11 cellular contexts compared by ENCODE assay signal in genomic region chr5:1568201-1568979, GRCh38. TPM values are rescaled to one million over a fixed set of nuclear protein-coding genes. Genes with fewer than 3 reads are reported as not detected.
DNase-seq lines count a peak whose midpoint lies in the region; TF ChIP-seq lines count a peak whose summit lies in the region.
"Had no signal": no experiment of that assay in that cellular context is flagged by ENCODE, and none has a peak within 500 bp of the region (broad histone marks: within the 10 kb centered on the region; RNA-seq: fewer than 3 reads in every experiment).

No MANE protein-coding gene starts in this region.

- H4K8ac ChIP-seq in mesenchymal stem cell (ENCODE audit: low read length) = peak overlapping the region; percentile 22

- H2AFZ ChIP-seq in mesenchymal stem cell (ENCODE audit: low read depth, low read length) = no peak overlapping the region

- H2BK120ac ChIP-seq in mesenchymal stem cell (ENCODE audit: low read depth, low read length) = no peak overlapping the region

- H2BK12ac ChIP-seq in mesenchymal stem cell (ENCODE audit: low read length in 2 of 2) = peak overlapping the region in 1 of 2 experiments; percentile 90

- CTCF ChIA-PET in MCF 10A (lab: Yijun Ruan, JAX) = interaction anchor here (0.5 to 0.6 kb wide), 2 partner anchors 11 to 534 kb away, joined by 3 read pairs; no protein-coding TSS in a partner anchor
- CTCF ChIA-PET in activated CD4-positive, alpha-beta memory T cell treated with anti-CD3 and anti-CD28 coated beads, Interleukin-2, amount 10 ng/mL, durations not matched to agents 7 days and 5 days (lab: Charles Lee) = no interaction called here

- POLR2A ChIA-PET in MCF 10A (lab: Yijun Ruan, JAX) = interaction anchor here (0.6 to 1.0 kb wide), 3 partner anchors 12 to 16 kb away, joined by 3 to 4 read pairs (median 3); no protein-coding TSS in a partner anchor
- POLR2A ChIA-PET in activated CD4-positive, alpha-beta memory T cell treated with anti-CD3 and anti-CD28 coated beads, Interleukin-2, amount 10 ng/mL, durations not matched to agents 7 days and 5 days (lab: Charles Lee) = no interaction called here

- H3K27me3 ChIP-seq in breast epithelium = peaks cover 0 to 1% of the 10 kb centered on the region in 2 donors
- H3K27me3 ChIP-seq in mesenchymal stem cell (ENCODE audit: control insufficient read depth in 1 of 2, insufficient read depth in 1 of 2, low read length in 2 of 2) = no peaks in the 10 kb centered on the region
- no peaks in the 10 kb centered on the region for H3K27me3 ChIP-seq in vagina
- H3K27me3 ChIP-seq: BLaER1 treated with 17β-estradiol and CSF1 and Interleukin-3, amounts not matched to agents 10 nM and 100 nM; esophagus squamous epithelium had no signal

- TF ChIP-seq POLR2A in breast epithelium (IDR thresholded peaks at IDR 0.05) (no peak), vagina (IDR thresholded peaks at IDR 0.05) (no peak)

- peak overlapping the region; percentile 76 to 86 for H3K18ac ChIP-seq in mesenchymal stem cell (ENCODE audit: low read depth in 1 of 2, low read length in 2 of 2)

- H4K91ac ChIP-seq in mesenchymal stem cell (ENCODE audit: low read length) = no peak overlapping the region

- H3K9me3 Mint-ChIP-seq in MCF 10A (ENCODE audit: unreplicated experiment) = no peaks in the 10 kb centered on the region
- peaks cover 5% of the 10 kb centered on the region for H3K9me3 Mint-ChIP-seq in activated CD4-positive, alpha-beta memory T cell treated with anti-CD3 and anti-CD28 coated beads, Interleukin-2, amount 10 ng/mL, durations not matched to agents 7 days and 5 days

- no peak overlapping the region for H3K4me3 Mint-ChIP-seq in MCF 10A (ENCODE audit: unreplicated experiment)
- no peak overlapping the region for H3K4me3 Mint-ChIP-seq in activated CD4-positive, alpha-beta memory T cell treated with anti-CD3 and anti-CD28 coated beads, Interleukin-2, amount 10 ng/mL, durations not matched to agents 7 days and 5 days

- peak overlapping the region; percentile 52 for H3K9ac ChIP-seq in mesenchymal stem cell (ENCODE audit: low read length)
- H3K9ac ChIP-seq: BLaER1 treated with 17β-estradiol and CSF1 and Interleukin-3, amounts not matched to agents 10 nM and 100 nM had no signal

- H3K4me1 ChIP-seq in breast epithelium (no peaks in the 10 kb centered on the region), mesenchymal stem cell (ENCODE audit: control insufficient read depth, insufficient read depth, low read depth, low read length) (peaks cover 40% of the 10 kb centered on the region), vagina (peaks cover 9% of the 10 kb centered on the region)

- intact Hi-C loops in MCF 10A (cut with micrococcal nuclease) (no loop called here), breast epithelium (cut with DNase I; ENCODE audit: low total_unique reads) (no loop called here), vagina (cut with DNase I) (no loop called here)

- 26% methylated on average over 9 of the region's 12 CpGs for WGBS in mesenchymal stem cell

- H3K27ac ChIP-seq in breast epithelium (no peak overlapping the region), mesenchymal stem cell (ENCODE audit: low read length, poor library complexity, severe bottlenecking) (peak overlapping the region; percentile 91), vagina (peak overlapping the region; percentile 4)
- H3K27ac ChIP-seq: BLaER1 treated with 17β-estradiol and CSF1 and Interleukin-3, amounts not matched to agents 10 nM and 100 nM had no signal

- peaks cover 7% of the 10 kb centered on the region for H3K36me3 Mint-ChIP-seq in MCF 10A (ENCODE audit: insufficient read depth, unreplicated experiment)
- peaks cover 4% of the 10 kb centered on the region for H3K36me3 Mint-ChIP-seq in activated CD4-positive, alpha-beta memory T cell treated with anti-CD3 and anti-CD28 coated beads, Interleukin-2, amount 10 ng/mL, durations not matched to agents 7 days and 5 days (ENCODE audit: low read depth)

- H3K27me3 Mint-ChIP-seq in MCF 10A (ENCODE audit: insufficient read depth, unreplicated experiment) = peaks cover 17% of the 10 kb centered on the region
- no peaks in the 10 kb centered on the region for H3K27me3 Mint-ChIP-seq in activated CD4-positive, alpha-beta memory T cell treated with anti-CD3 and anti-CD28 coated beads, Interleukin-2, amount 10 ng/mL, durations not matched to agents 7 days and 5 days

- H3K4ac ChIP-seq in mesenchymal stem cell (ENCODE audit: low read depth in 1 of 2, low read length in 2 of 2) = peak overlapping the region in 1 of 2 experiments; percentile 76

- H3K4me1 Mint-ChIP-seq in MCF 10A (ENCODE audit: insufficient read depth, unreplicated experiment) = peaks cover 5% of the 10 kb centered on the region
- no peaks in the 10 kb centered on the region for H3K4me1 Mint-ChIP-seq in activated CD4-positive, alpha-beta memory T cell treated with anti-CD3 and anti-CD28 coated beads, Interleukin-2, amount 10 ng/mL, durations not matched to agents 7 days and 5 days

- H2BK5ac ChIP-seq in mesenchymal stem cell (ENCODE audit: low read depth, low read length, poor library complexity, severe bottlenecking) = no peak overlapping the region

- DNase-seq in MCF 10A (ENCODE audit: unreplicated experiment) = peak; percentile 91
- DNase-seq in breast epithelium (ENCODE audit: low spot score in 2 of 2) = no peak
- DNase-seq in dermis blood vessel endothelial cell = peak; percentile 85
- peak; percentile 93 for DNase-seq in mesenchymal stem cell
- no peak for DNase-seq in vagina (ENCODE audit: extremely low spot score in 2 of 2)
- DNase-seq in activated CD4-positive, alpha-beta memory T cell treated with anti-CD3 and anti-CD28 coated beads, Interleukin-2, amount 10 ng/mL, durations not matched to agents 7 days and 5 days = no peak
- DNase-seq in activated CD4-positive, alpha-beta T cell treated with anti-CD3 and anti-CD28 coated beads for 1 hour = no peak
- DNase-seq in retina = no peak
- DNase-seq: activated CD4-positive, CD25-positive, alpha-beta regulatory T cell; esophagus squamous epithelium had no signal

- H3K14ac ChIP-seq in mesenchymal stem cell (ENCODE audit: low read length in 2 of 2) = peak overlapping the region in 1 of 2 experiments; percentile 75

- H3K4me3 ChIP-seq in breast epithelium (no peak overlapping the region), mesenchymal stem cell (ENCODE audit: insufficient read depth in 1 of 2, low read depth in 1 of 2, low read length in 2 of 2) (peak overlapping the region in 1 of 2 experiments; percentile 12), vagina (no peak overlapping the region)
- H3K4me3 ChIP-seq: BLaER1 treated with 17β-estradiol and CSF1 and Interleukin-3, amounts not matched to agents 10 nM and 100 nM; esophagus squamous epithelium had no signal

- no peaks in the 10 kb centered on the region for H3K36me3 ChIP-seq in breast epithelium
- H3K36me3 ChIP-seq in mesenchymal stem cell (ENCODE audit: control insufficient read depth in 1 of 2, insufficient read depth in 2 of 2, low read depth in 1 of 2, low read length in 2 of 2) = peaks cover under 1 to 10% of the 10 kb centered on the region in 2 experiments
- no peaks in the 10 kb centered on the region for H3K36me3 ChIP-seq in vagina

- BruUV-seq in MCF 10A (replicated peaks; lab: Mats Ljungman, UMichigan) = no TSS peak

- no peak overlapping the region for H3K23ac ChIP-seq in mesenchymal stem cell (ENCODE audit: low read length in 2 of 2)

- H3K79me1 ChIP-seq in mesenchymal stem cell (replicated peaks; ENCODE audit: low read length, poor library complexity, severe bottlenecking) = no peaks in the 10 kb centered on the region

- H3K9me3 ChIP-seq in breast epithelium = no peaks in the 10 kb centered on the region
- no peaks in the 10 kb centered on the region for H3K9me3 ChIP-seq in mesenchymal stem cell (ENCODE audit: control insufficient read depth, low read length)
- no peaks in the 10 kb centered on the region for H3K9me3 ChIP-seq in vagina
- H3K9me3 ChIP-seq: esophagus squamous epithelium had no signal

- H3K27ac Mint-ChIP-seq in MCF 10A (ENCODE audit: low read depth, unreplicated experiment) = peak overlapping the region; percentile 23
- no peak overlapping the region for H3K27ac Mint-ChIP-seq in activated CD4-positive, alpha-beta memory T cell treated with anti-CD3 and anti-CD28 coated beads, Interleukin-2, amount 10 ng/mL, durations not matched to agents 7 days and 5 days

- no peak overlapping the region for H2AK5ac ChIP-seq in mesenchymal stem cell (ENCODE audit: low read length, severe bottlenecking)

- peak overlapping the region; percentile 55 for H3K4me2 ChIP-seq in mesenchymal stem cell (ENCODE audit: low read length, poor library complexity, severe bottlenecking)

- H2BK15ac ChIP-seq in mesenchymal stem cell (ENCODE audit: low read depth, poor library complexity, severe bottlenecking) = no peak overlapping the region

- TF ChIP-seq CTCF in MCF 10A (IDR thresholded peaks at IDR 0.05; ENCODE audit: unreplicated experiment) (no peak), breast epithelium (IDR thresholded peaks at IDR 0.05) (no peak), vagina (IDR thresholded peaks at IDR 0.05) (no peak)

RNA-seq across cellular contexts. Expression of gene LPCAT1, which starts 44.6 kb away (rescaled TPM):
- total RNA-seq in MCF 10A (2022) (17.1 and 22.6 TPM in 2 replicates), breast epithelium (10 to 100 TPM; 19.4 to 39.3 (median 21.4) TPM), dermis blood vessel endothelial cell (33.8 and 41.9 TPM in 2 replicates), vagina (29.7 TPM)
- 32.9 TPM for polyA plus RNA-seq in mesenchymal stem cell (2013, experiment 1 of 2)
- polyA plus RNA-seq in mesenchymal stem cell (2013, experiment 2 of 2) = 33.5 TPM
- total RNA-seq in activated CD4-positive, alpha-beta memory T cell treated with anti-CD3 and anti-CD28 coated beads, Interleukin-2, amount 10 ng/mL, durations not matched to agents 7 days and 5 days = 10 to 100 TPM; 68.7 to 71.4 TPM

Comparison
In these comparisons a context has a peak if more than half of its experiments do, and no peak if none do; other contexts are left out.
1. DNase-seq: peak in MCF 10A (single experiment), dermis blood vessel endothelial cell (single experiment) and mesenchymal stem cell (single experiment); none in breast epithelium (0 of 2), vagina (0 of 2), activated CD4-positive, alpha-beta memory T cell treated with anti-CD3 and anti-CD28 coated beads, Interleukin-2, amount 10 ng/mL, durations not matched to agents 7 days and 5 days (single experiment), activated CD4-positive, alpha-beta T cell treated with anti-CD3 and anti-CD28 coated beads for 1 hour (single experiment) and retina (single experiment).
2. H3K27ac ChIP-seq: peak in mesenchymal stem cell (single experiment) and vagina (single experiment); none in breast epithelium (0 of 2).